Comparison of ENCODE assay signal across 25 cellular contexts in the genomic region with DNA sequence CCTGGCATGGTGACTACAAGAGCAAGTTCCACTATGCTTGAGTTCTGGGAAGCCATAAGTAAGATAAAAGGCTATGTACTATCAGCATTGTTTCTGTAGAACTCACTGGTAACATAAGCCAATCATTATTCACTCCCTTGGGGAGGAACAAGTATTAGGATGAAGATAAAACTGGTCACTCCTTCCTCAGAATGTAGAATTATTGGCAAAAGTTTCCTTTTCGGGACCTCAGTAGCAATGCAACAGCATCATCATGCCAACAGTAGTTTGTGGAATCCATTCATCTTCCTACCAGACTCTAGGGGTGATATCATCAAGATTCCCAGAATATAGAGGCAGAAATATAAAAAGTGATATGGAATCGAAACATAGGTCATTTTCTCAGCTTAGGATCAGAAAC.
"Had no signal": no experiment of that assay in that cellular context is flagged by ENCODE, and none has a peak within 500 bp of the region (broad histone marks: within the 10 kb centered on the region; RNA-seq: fewer than 3 reads in every experiment).

No MANE protein-coding gene starts in this region.

- FAIRE-seq: endothelial cell of umbilical vein, kidney, pancreas, small intestine had no signal

- H3K36me3 ChIP-seq: esophagus muscularis mucosa, gastroesophageal sphincter, heart left ventricle, pancreas, right lobe of liver, stomach, thyroid gland, vagina had no signal

- H3K9me3 ChIP-seq: esophagus muscularis mucosa, gastroesophageal sphincter, pancreas, right lobe of liver, stomach, thyroid gland, vagina had no signal

- H3K27ac ChIP-seq: coronary artery, esophagus muscularis mucosa, foreskin keratinocyte, gastroesophageal sphincter, hepatocyte, pancreas, right lobe of liver, stomach, thyroid gland, vagina had no signal

- ATAC-seq: foreskin keratinocyte; gastroesophageal sphincter; heart left ventricle; left lobe of liver; natural killer cell; pancreas; right lobe of liver; stimulated activated effector memory CD8-positive, alpha-beta T cell treated with anti-CD3 and anti-CD28 coated beads, Interleukin-12 subunit alpha, Interleukin-12 subunit beta, amount 100 ng/mL, for 72 hours had no signal

- H3K4me3 ChIP-seq: coronary artery, esophagus muscularis mucosa, gastroesophageal sphincter, heart left ventricle, hepatocyte, lung, pancreas, right lobe of liver, stomach, thyroid gland, vagina had no signal

- DNase-seq: dermis blood vessel endothelial cell; effector memory CD4-positive, alpha-beta T cell; foreskin keratinocyte; heart left ventricle; kidney; natural killer cell; occipital lobe; pancreas; right lobe of liver; small intestine; stimulated activated CD4-positive, alpha-beta T cell treated with anti-CD3 and anti-CD28 coated beads, Interleukin-15, amount 100 ng/mL, for 24 hours; stimulated activated CD4-positive, alpha-beta T cell treated with anti-CD3 and anti-CD28 coated beads, Interleukin-2, amount 100 ng/mL, for 48 hours; stimulated activated naive CD4-positive, alpha-beta T cell treated with Interleukin-2 at 50 U/mL for 16 hours; stomach; thyroid gland; trophoblast cell had no signal

- H3K27me3 ChIP-seq: esophagus muscularis mucosa, foreskin keratinocyte, gastroesophageal sphincter, heart left ventricle, hepatocyte, pancreas, right lobe of liver, stomach, thyroid gland, vagina had no signal

- H3K4me2 ChIP-seq: hepatocyte had no signal

- H3K4me1 ChIP-seq: esophagus muscularis mucosa, foreskin keratinocyte, gastroesophageal sphincter, heart left ventricle, pancreas, right lobe of liver, stomach, thyroid gland, vagina had no signal

- H2AFZ ChIP-seq: hepatocyte had no signal

- H3K79me2 ChIP-seq: hepatocyte had no signal
